17 cellular contexts compared by ENCODE assay signal in the genomic region with DNA sequence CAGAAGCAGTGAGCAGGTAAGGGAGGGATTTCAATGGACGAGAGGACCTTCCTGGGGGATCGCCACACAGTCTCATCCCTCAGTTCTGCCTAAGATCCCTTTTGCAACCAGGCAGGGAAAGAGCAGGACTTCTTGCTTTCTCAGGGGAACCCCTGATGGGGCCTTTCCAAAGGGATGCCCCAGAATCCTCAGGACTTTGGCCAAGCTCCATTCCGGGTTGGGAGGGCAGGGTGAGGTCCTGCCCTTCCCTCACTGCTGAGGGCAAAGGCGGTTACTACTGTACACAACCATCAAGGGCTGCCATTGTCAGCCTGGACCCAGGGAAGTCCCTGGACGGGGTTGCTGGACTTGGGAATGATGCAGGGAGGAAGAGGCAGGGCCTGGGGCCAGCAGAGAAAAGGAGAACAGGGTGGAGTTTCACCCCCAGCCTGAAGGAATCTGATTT. TPM values are rescaled to one million over a fixed set of nuclear protein-coding genes. Genes with fewer than 3 reads are reported as not detected.
DNase-seq lines count a peak whose midpoint lies in the region; ATAC-seq, FAIRE-seq and TF ChIP-seq lines count a peak whose summit lies in the region.
"Had no signal": no experiment of that assay in that cellular context is flagged by ENCODE, and none has a peak within 500 bp of the region (broad histone marks: within the 10 kb centered on the region; RNA-seq: fewer than 3 reads in every experiment).

No MANE protein-coding gene starts in this region.

- no peak overlapping the region for H3K4me2 ChIP-seq in mammary epithelial cell (ENCODE audit: insufficient read depth, low read depth, low read length)

- H3K36me3 ChIP-seq in mammary epithelial cell (ENCODE audit: insufficient read depth, low read length) (no peaks in the 10 kb centered on the region), endodermal cell (ENCODE audit: control insufficient read depth, insufficient read depth, low read length) (no peaks in the 10 kb centered on the region), mucosa of descending colon (ENCODE audit: low read depth) (no peaks in the 10 kb centered on the region)

- H3K9me3 ChIP-seq in mammary epithelial cell (replicated peaks; ENCODE audit: insufficient read depth, low read length) (no peaks in the 10 kb centered on the region), endodermal cell (ENCODE audit: control insufficient read depth, low read length) (no peaks in the 10 kb centered on the region), mucosa of descending colon (no peaks in the 10 kb centered on the region)

- H3K36me3 Mint-ChIP-seq in MCF 10A (ENCODE audit: insufficient read depth, unreplicated experiment) (no peaks in the 10 kb centered on the region), endodermal cell (ENCODE audit: low read depth) (no peaks in the 10 kb centered on the region)

- no peak overlapping the region for H3K27ac Mint-ChIP-seq in MCF 10A (ENCODE audit: low read depth, unreplicated experiment)
- H3K27ac Mint-ChIP-seq in endodermal cell: no peak overlapping the region

- FAIRE-seq in urothelium cell line (lab: Jason Lieb, UNC): no peak
- FAIRE-seq: GM18507 had no signal

- intact Hi-C loops in mammary epithelial cell (cut with micrococcal nuclease) (no loop called here), MCF 10A (cut with micrococcal nuclease) (no loop called here), mucosa of descending colon (cut with DNase I, micrococcal nuclease) (no loop called here)

- H3K9me3 Mint-ChIP-seq in MCF 10A (ENCODE audit: unreplicated experiment) (no peaks in the 10 kb centered on the region), endodermal cell (no peaks in the 10 kb centered on the region)
- H3K9me3 Mint-ChIP-seq: activated T-cell treated with anti-CD3 and anti-CD28 coated beads, Interleukin-2, amount 50 U/mL, for 72 hours; HFFc6; IgD-negative memory B cell had no signal

- H3K27ac ChIP-seq in mammary epithelial cell (ENCODE audit: insufficient read depth, low read depth, low read length) (no peak overlapping the region), endodermal cell (ENCODE audit: low read depth, low read length) (no peak overlapping the region)

- POLR2A ChIA-PET in MCF 10A (lab: Yijun Ruan, JAX): interaction anchor here (0.6 kb wide), 1 partner anchor 1839 kb away, joined by 3 read pairs; no protein-coding TSS in a partner anchor

- no peaks in the 10 kb centered on the region for H3K4me1 ChIP-seq in mammary epithelial cell (ENCODE audit: insufficient read depth, low read length)
- no peaks in the 10 kb centered on the region for H3K4me1 ChIP-seq in endodermal cell (ENCODE audit: control insufficient read depth, insufficient read depth, low read length)
- peaks cover 9% of the 10 kb centered on the region for H3K4me1 ChIP-seq in mucosa of descending colon (ENCODE audit: low read depth)

- H3K4me3 ChIP-seq in mammary epithelial cell (replicated peaks in 1 of 3; ENCODE audit: insufficient read depth in 1 of 3, low read depth in 2 of 3, low read length in 3 of 3): no peak overlapping the region
- H3K4me3 ChIP-seq in endodermal cell (ENCODE audit: low read length): no peak overlapping the region
- H3K4me3 ChIP-seq in mucosa of descending colon: no peak overlapping the region

- H3K4me3 Mint-ChIP-seq in MCF 10A (ENCODE audit: unreplicated experiment) (no peak overlapping the region), endodermal cell (no peak overlapping the region)
- H3K4me3 Mint-ChIP-seq: activated T-cell treated with anti-CD3 and anti-CD28 coated beads, Interleukin-2, amount 50 U/mL, for 72 hours; HFFc6 had no signal

- CTCF ChIA-PET in mammary epithelial cell (lab: Charles Lee; ENCODE audit: low non-redundant PET): no interaction called here
- CTCF ChIA-PET in MCF 10A (lab: Yijun Ruan, JAX): interaction anchor here (1.4 to 1.5 kb wide), 2 partner anchors 9 to 17 kb away, joined by 3 read pairs; no protein-coding TSS in a partner anchor

- no TSS peak for BruUV-seq in mammary epithelial cell (replicated peaks; lab: Mats Ljungman, UMichigan)
- no TSS peak for BruUV-seq in MCF 10A (replicated peaks; lab: Mats Ljungman, UMichigan)

- in situ Hi-C loops in mammary epithelial cell (cut with MboI; ENCODE audit: low sequenced_read_pairs in 2 of 2): no loop called here
- in situ Hi-C loops in ACHN (cut with HindIII; ENCODE audit: low pct_ligation_motif_present, low pct_unique_long_range_greater_than_20kb, low sequenced_read_pairs): no loop called here

- DNase-seq in mammary epithelial cell: no peak
- no peak for DNase-seq in MCF 10A (ENCODE audit: unreplicated experiment)
- DNase-seq in endodermal cell: peak; percentile 48
- DNase-seq in mucosa of descending colon: no peak
- DNase-seq in urothelium cell line (ENCODE audit: low spot score): peak; percentile 6
- DNase-seq in ACHN: no peak
- DNase-seq in NCI-H2081 treated with DMSO at 0.1 percent for 48 hours (lab: John Stamatoyannopoulos, UW): no peak
- no peak for DNase-seq in NCI-H524 (lab: John Stamatoyannopoulos, UW)
- DNase-seq: activated T-cell treated with anti-CD3 and anti-CD28 coated beads, Interleukin-2, amount 50 U/mL, for 72 hours; HFFc6; NCI-H774; RPMI8226 had no signal

- H3K79me2 ChIP-seq in mammary epithelial cell (ENCODE audit: insufficient read depth, low read length): no peaks in the 10 kb centered on the region

- H3K4me1 Mint-ChIP-seq in MCF 10A (ENCODE audit: insufficient read depth, unreplicated experiment) (peaks cover 6% of the 10 kb centered on the region), endodermal cell (no peaks in the 10 kb centered on the region)

- no peaks in the 10 kb centered on the region for H3K27me3 ChIP-seq in mammary epithelial cell (ENCODE audit: insufficient read depth, low read length)
- no peaks in the 10 kb centered on the region for H3K27me3 ChIP-seq in endodermal cell (ENCODE audit: control insufficient read depth, insufficient read depth, low read length, poor library complexity, severe bottlenecking)

- H4K20me1 ChIP-seq in mammary epithelial cell (ENCODE audit: insufficient read depth, low read length): no peaks in the 10 kb centered on the region

- dilution Hi-C loops in mammary epithelial cell (cut with HindIII; ENCODE audit: low sequenced_read_pairs): no loop called here

- H3K9ac ChIP-seq in mammary epithelial cell (ENCODE audit: insufficient read depth, low read length) (no peak overlapping the region), endodermal cell (ENCODE audit: extremely low read depth, low read length, poor library complexity, severe bottlenecking) (no peak overlapping the region)

- WGBS in mammary epithelial cell (ENCODE audit: low coverage, missing lambda C conversion rate): 37% methylated on average over 2 of the region's 5 CpGs
- WGBS in endodermal cell (ENCODE audit: insufficient coverage in 1 of 2, insufficient read length in 1 of 2), 2 experiments: 86 to 95% methylated on average over 2 to 5 of the region's 5 CpGs

- H3K27me3 Mint-ChIP-seq in MCF 10A (ENCODE audit: insufficient read depth, unreplicated experiment) (no peaks in the 10 kb centered on the region), endodermal cell (ENCODE audit: insufficient read depth) (peaks cover 6% of the 10 kb centered on the region)
- H3K27me3 Mint-ChIP-seq: IgD-negative memory B cell had no signal

- ATAC-seq in mucosa of descending colon: peak; percentile 50
- ATAC-seq: activated T-cell treated with anti-CD3 and anti-CD28 coated beads, Interleukin-2, amount 50 U/mL, for 72 hours had no signal

- TF ChIP-seq CTCF in mammary epithelial cell (conservative IDR thresholded peaks at IDR 0.05 in 1 of 2, IDR thresholded peaks at IDR 0.05 in 1 of 2; ENCODE audit: extremely low read depth in 1 of 2, insufficient read depth in 1 of 2, low read depth in 1 of 2, low read length in 2 of 2): no peak
- no peak for TF ChIP-seq CTCF in MCF 10A (IDR thresholded peaks at IDR 0.05; ENCODE audit: unreplicated experiment)
- no peak for TF ChIP-seq CTCF in endodermal cell (conservative IDR thresholded peaks at IDR 0.05)
- no peak for TF ChIP-seq CTCF in mucosa of descending colon (IDR thresholded peaks at IDR 0.05)

- H2AFZ ChIP-seq in mammary epithelial cell (ENCODE audit: low read depth, low read length): peak overlapping the region; percentile 54

RNA-seq across cellular contexts. Expression of a gene that starts 9.7 kb away (rescaled TPM):
- total RNA-seq in mammary epithelial cell: under 1 TPM; under 0.01 to 0.09 TPM
- polyA plus RNA-seq in mammary epithelial cell: 0.09 TPM
- 0.31 TPM for polyA minus RNA-seq in mammary epithelial cell
- total RNA-seq in MCF 10A (2022): not detected in 2 replicates
- 1 to 10 TPM; 3.3 to 6.1 TPM for total RNA-seq in endodermal cell
- polyA plus RNA-seq in endodermal cell (2013, experiment 1 of 2): 1.6 TPM
- polyA plus RNA-seq in endodermal cell (2013, experiment 2 of 2): 1.7 TPM
- not detected for total RNA-seq in mucosa of descending colon

RNA-seq across cellular contexts. Expression of a gene that starts 12.6 kb away (rescaled TPM):
- 1 to 10 TPM in 1 of 2 donors, under 1 TPM in 1; 0.49 to 2.8 TPM for total RNA-seq in mammary epithelial cell
- 0.36 TPM for polyA plus RNA-seq in mammary epithelial cell
- not detected for polyA minus RNA-seq in mammary epithelial cell
- 0.34 TPM in 1 of 2 replicates, not detected in the other for total RNA-seq in MCF 10A (2022)
- total RNA-seq in endodermal cell: under 1 TPM in 1 of 2 donors, not detected in 1; 0.75 TPM
- not detected for polyA plus RNA-seq in endodermal cell (2013, experiment 1 of 2)
- polyA plus RNA-seq in endodermal cell (2013, experiment 2 of 2): not detected
- total RNA-seq in mucosa of descending colon: 10 to 100 TPM in 2 of 3 donors, 1 to 10 TPM in 1; 6.9 to 14.2 (median 10.3) TPM
- polyA plus RNA-seq: neural cell had no signal

RNA-seq across cellular contexts. Expression of a gene that starts 35.1 kb away (rescaled TPM):
- total RNA-seq in mammary epithelial cell (not detected), MCF 10A (2022) (0.05 TPM in 1 of 2 replicates, not detected in the other), endodermal cell (1 to 10 TPM; 3.9 to 4.4 TPM), mucosa of descending colon (under 1 TPM; 0.10 to 0.75 (median 0.22) TPM)
- polyA plus RNA-seq in mammary epithelial cell: 0.01 TPM
- not detected for polyA minus RNA-seq in mammary epithelial cell
- 2.5 TPM for polyA plus RNA-seq in endodermal cell (2013, experiment 1 of 2)
- polyA plus RNA-seq in endodermal cell (2013, experiment 2 of 2): 2.1 TPM
- total RNA-seq: HFFc6 had no signal
- polyA plus RNA-seq: BJ, fibroblast of lung, neural cell had no signal

Comparison
In these comparisons a context has a peak if more than half of its experiments do, and no peak if none do; other contexts are left out.
1. DNase-seq: peak in endodermal cell (single experiment) and urothelium cell line (single experiment); none in mammary epithelial cell (single experiment), MCF 10A (single experiment), mucosa of descending colon (0 of 3), ACHN (single experiment), NCI-H2081 treated with DMSO at 0.1 percent for 48 hours (single experiment) and NCI-H524 (0 of 2).